21 cellular contexts compared by ENCODE assay signal in genomic region chr4:42710761-42711160, GRCh38.
"Had no signal": no experiment of that assay in that cellular context is flagged by ENCODE, and none has a peak within 500 bp of the region (broad histone marks: within the 10 kb centered on the region; RNA-seq: fewer than 3 reads in every experiment).

No MANE protein-coding gene starts in this region.

- H3K36me3 ChIP-seq: Peyer's patch had no signal

- ATAC-seq: activated naive CD4-positive, alpha-beta T cell treated with anti-CD3 and anti-CD28 coated beads, Interleukin-2, amount 50 U/mL, for 72 hours; activated naive CD8-positive, alpha-beta T cell treated with anti-CD3 and anti-CD28 coated beads, Interleukin-2, amount 50 U/mL, for 24 hours; activated T-cell treated with anti-CD3 and anti-CD28 coated beads, Interleukin-2, amount 50 U/mL, for 4 hours; T-helper 17 cell had no signal

- H3K27me3 ChIP-seq: Peyer's patch had no signal

- H3K27ac ChIP-seq: Peyer's patch had no signal

- H3K4me1 ChIP-seq: Peyer's patch had no signal

- DNase-seq: activated CD4-positive, alpha-beta memory T cell treated with anti-CD3 and anti-CD28 coated beads for 36 hours; activated CD4-positive, alpha-beta T cell treated with anti-CD3 and anti-CD28 coated beads, Interleukin-2, amount 10 ng/mL, durations not matched to agents 7 days and 5 days; activated CD4-positive, CD25-positive, alpha-beta regulatory T cell; activated CD8-positive, alpha-beta memory T cell treated with anti-CD3 and anti-CD28 coated beads for 24 hours; activated effector memory CD4-positive, alpha-beta T cell treated with anti-CD3 and anti-CD28 coated beads, Interleukin-2, amount 50 U/mL, for 16 hours; activated naive CD4-positive, alpha-beta T cell treated with Interleukin-2 at 50 U/mL for 16 hours; activated naive CD8-positive, alpha-beta T cell treated with anti-CD3 and anti-CD28 coated beads, Interleukin-2, amount 50 U/mL, for 24 hours; activated T-cell treated with anti-CD3 and anti-CD28 coated beads, Interleukin-2, amount 50 U/mL, for 4 hours; amniotic stem cell; KG1; NCI-H1092; NCI-H1930; NCI-H2171 treated with DMSO at 0.1 percent for 48 hours; NCI-H226; NCI-H510A; NCI-H69; Peyer's patch; SHP77; T-helper 17 cell; T-helper 9 cell had no signal

- H3K4me3 ChIP-seq: Peyer's patch had no signal

- H3K9me3 ChIP-seq: Peyer's patch had no signal
